ENCODE assay signal across 15 cellular contexts in the genomic region with DNA sequence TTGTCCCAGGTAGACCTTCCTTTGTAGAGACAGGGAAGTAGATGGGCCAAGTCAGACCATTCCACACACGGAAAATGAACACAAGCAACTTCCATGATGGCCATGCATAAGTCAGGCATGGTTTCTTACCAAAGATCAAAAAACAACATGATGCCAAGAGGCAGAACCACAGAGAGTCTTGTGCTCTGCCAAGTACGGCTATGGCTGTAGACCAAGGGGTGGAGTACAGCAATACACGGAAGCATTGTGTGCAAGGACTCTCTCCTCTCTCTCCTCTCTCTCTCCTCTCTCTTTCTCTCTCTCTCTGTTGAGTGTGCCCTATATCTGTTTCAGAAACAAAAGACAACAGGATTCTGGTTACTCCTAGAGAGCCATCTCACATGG.
DNase-seq lines count a peak whose midpoint lies in the region; TF ChIP-seq lines count a peak whose summit lies in the region.
"Had no signal": no experiment of that assay in that cellular context is flagged by ENCODE, and none has a peak within 500 bp of the region (broad histone marks: within the 10 kb centered on the region; RNA-seq: fewer than 3 reads in every experiment).

No MANE protein-coding gene starts in this region.

- H3K36me3 ChIP-seq in BLaER1, result no peaks in the 10 kb centered on the region
- no peaks in the 10 kb centered on the region for H3K36me3 ChIP-seq in HEK293 (ENCODE audit: control insufficient read depth in 2 of 2, insufficient read depth in 1 of 2, low read length in 2 of 2)

- 0 out of 2 replicates have a peak, but pooled peaks cover 3% of the 10 kb centered on the region for H3K9me3 ChIP-seq in BLaER1
- H3K9me3 ChIP-seq in HEK293 (ENCODE audit: control insufficient read depth, insufficient read depth, low read depth, low read length), result no peaks in the 10 kb centered on the region

- peak; percentile 45 for DNase-seq in AG10803 (ENCODE audit: low read depth)
- peak; percentile 61 for DNase-seq in fibroblast of gingiva (ENCODE audit: low read depth)
- no peak for DNase-seq in DMS 273 (lab: John Stamatoyannopoulos, UW; ENCODE audit: unreplicated experiment)
- DNase-seq in NCI-H2029 (lab: John Stamatoyannopoulos, UW), result no peak
- DNase-seq in activated T-cell treated with anti-CD3 and anti-CD28 coated beads, Interleukin-2, amount 50 U/mL, for 48 hours, result no peak
- no peak for DNase-seq in HuH-7 (ENCODE audit: low spot score)
- DNase-seq: C1 segment of cervical spinal cord, COR-L47, MM.1S, NCI-H1105 treated with DMSO at 0.1 percent for 48 hours, NCI-H187 treated with DMSO at 0.1 percent for 48 hours, NCI-H510A, SHP77 treated with DMSO at 0.1 percent for 48 hours had no signal

- TF ChIP-seq CTCF in AG10803 (conservative IDR thresholded peaks at IDR 0.05; ENCODE audit: low read length), result no peak
- no peak for TF ChIP-seq CTCF in HEK293 (tag by site-specific recombination; IDR thresholded peaks at IDR 0.05)

- H3K27ac ChIP-seq in BLaER1 (0 out of 2 replicates have a peak overlapping the region, but pooled peaks have one; percentile 0), HEK293 (ENCODE audit: extremely low read depth, low read depth, low read length) (no peak overlapping the region)

- H4K20me1 ChIP-seq in BLaER1, result no peaks in the 10 kb centered on the region

- no peak overlapping the region for H3K9ac ChIP-seq in BLaER1

- POLR2A ChIA-PET in HEK293 (lab: Yijun Ruan, JAX), result no interaction called here

- peaks cover 43% of the 10 kb centered on the region for H3K4me1 ChIP-seq in BLaER1
- H3K4me1 ChIP-seq in HEK293 (ENCODE audit: control insufficient read depth, insufficient read depth, low read length), result no peaks in the 10 kb centered on the region

- no peaks in the 10 kb centered on the region for H3K27me3 ChIP-seq in BLaER1

- H3K4me3 ChIP-seq in AG10803 (ENCODE audit: low read length), result no peak overlapping the region
- H3K4me3 ChIP-seq in BLaER1, result no peak overlapping the region
- H3K4me3 ChIP-seq in HEK293 (ENCODE audit: low read depth, low read length), result no peak overlapping the region

- peak overlapping the region; percentile 77 for H3K4me2 ChIP-seq in BLaER1

- CTCF ChIA-PET in HEK293 (lab: Yijun Ruan, JAX), result no interaction called here

TF ChIP-seq in HEK293, 187 proteins besides CTCF, POLR2A, EP300 and RAD21:
- TF ChIP-seq ZNF560 (tag by site-specific recombination; IDR thresholded peaks at IDR 0.05; ENCODE audit: borderline replicate concordance) (no peak), ZNF596 (tag by site-specific recombination; IDR thresholded peaks at IDR 0.05) (peak; percentile 61)

Comparison
In these comparisons a context has a peak if more than half of its experiments do, and no peak if none do; other contexts are left out.
1. DNase-seq: peak in AG10803 (single experiment) and fibroblast of gingiva (single experiment); none in DMS 273 (single experiment), NCI-H2029 (single experiment), activated T-cell treated with anti-CD3 and anti-CD28 coated beads, Interleukin-2, amount 50 U/mL, for 48 hours (0 of 2) and HuH-7 (single experiment).